Comparison of ENCODE assay signal across 8 cellular contexts in genomic region chr16:81006472-81007311, GRCh38. TPM values are rescaled to one million over a fixed set of nuclear protein-coding genes. Genes with fewer than 3 reads are reported as not detected.
DNase-seq lines count a peak whose midpoint lies in the region; ATAC-seq and TF ChIP-seq lines count a peak whose summit lies in the region.

Gene CENPN (plus strand): TSS chr16:81007214. CDS start chr16:81011940, 4,726 bp downstream.
Gene CMC2 (minus strand): TSS chr16:81006885. CDS start chr16:80997394, 9,491 bp downstream.

- H3K27me3 Mint-ChIP-seq in endothelial cell (ENCODE audit: unreplicated experiment) = peaks cover 3% of the 10 kb centered on the region
- no peaks in the 10 kb centered on the region for H3K27me3 Mint-ChIP-seq in mesothelial cell of epicardium (ENCODE audit: low read depth)

- peaks cover 6% of the 10 kb centered on the region for H3K36me3 ChIP-seq in OCI-LY3 (replicated peaks; ENCODE audit: low read depth, low read length)

- H3K36me3 Mint-ChIP-seq in endothelial cell (ENCODE audit: low read depth, unreplicated experiment) (peaks cover 3% of the 10 kb centered on the region), mesothelial cell of epicardium (no peaks in the 10 kb centered on the region)

- H2AFZ ChIP-seq in OCI-LY3 (ENCODE audit: low read depth, low read length) = peak within 1 kb of the TSS; percentile 87

- H3K9me3 ChIP-seq in OCI-LY3 (ENCODE audit: insufficient read depth, low read length) = no peaks in the 10 kb centered on the region

- peak within 1 kb of the TSS; percentile 94 for H3K9ac ChIP-seq in OCI-LY3 (ENCODE audit: low read length)

- H3K27me3 ChIP-seq in OCI-LY3 (ENCODE audit: low read depth, low read length) = no peaks in the 10 kb centered on the region

- TF ChIP-seq CTCF in OCI-LY3 (IDR thresholded peaks at IDR 0.05; ENCODE audit: low read depth, low read length) (no peak), endothelial cell (IDR thresholded peaks at IDR 0.05; ENCODE audit: unreplicated experiment) (peak; percentile 14), mesothelial cell of epicardium (IDR thresholded peaks at IDR 0.05; ENCODE audit: unreplicated experiment) (no peak)

- H3K79me2 ChIP-seq in OCI-LY3 (ENCODE audit: low read length) = peaks cover 88% of the 10 kb centered on the region

- H3K4me1 ChIP-seq in OCI-LY3 (ENCODE audit: low read length) = peaks cover 24% of the 10 kb centered on the region

- peak within 1 kb of the TSS; percentile 100 for H3K4me2 ChIP-seq in OCI-LY3 (ENCODE audit: low read length)

- H3K4me3 ChIP-seq in OCI-LY3 (ENCODE audit: low read length) = peak within 1 kb of the TSS; percentile 95

- peak within 1 kb of the TSS; percentile 92 for H3K27ac ChIP-seq in OCI-LY3 (ENCODE audit: low read length)

- peaks cover 32% of the 10 kb centered on the region for H4K20me1 ChIP-seq in OCI-LY3 (ENCODE audit: insufficient read depth, low read length)

- peaks cover 15% of the 10 kb centered on the region for H3K4me1 Mint-ChIP-seq in endothelial cell (ENCODE audit: unreplicated experiment)
- H3K4me1 Mint-ChIP-seq in mesothelial cell of epicardium = peaks cover 16% of the 10 kb centered on the region

- H3K4me3 Mint-ChIP-seq in endothelial cell (ENCODE audit: unreplicated experiment) = peak within 1 kb of the TSS; percentile 98
- H3K4me3 Mint-ChIP-seq in mesothelial cell of epicardium = peak within 1 kb of the TSS; percentile 96

- H3K9me3 Mint-ChIP-seq in endothelial cell (ENCODE audit: unreplicated experiment) = no peaks in the 10 kb centered on the region
- H3K9me3 Mint-ChIP-seq in mesothelial cell of epicardium = no peaks in the 10 kb centered on the region

- DNase-seq in DMS 273 (lab: John Stamatoyannopoulos, UW; ENCODE audit: unreplicated experiment) = peak; percentile 98
- DNase-seq in HuH-7.5 (ENCODE audit: low spot score) = peak; percentile 87
- DNase-seq in activated CD8-positive, alpha-beta memory T cell treated with anti-CD3 and anti-CD28 coated beads, Interleukin-2, amount 50 U/mL, for 48 hours = peak; percentile 98
- DNase-seq in endothelial cell (ENCODE audit: low spot score) = peak; percentile 94
- peak; percentile 96 to 98 for DNase-seq in mesothelial cell of epicardium (ENCODE audit: low spot score in 2 of 2, unreplicated experiment in 2 of 2)
- DNase-seq in stimulated activated CD8-positive, alpha-beta memory T cell treated with anti-CD3 and anti-CD28 coated beads, Interleukin-15, amount 100 ng/mL, for 4 hours (ENCODE audit: low read depth in 2 of 2) = peak; percentile 94 to 97

- H3K27ac Mint-ChIP-seq in endothelial cell (ENCODE audit: unreplicated experiment) = peak within 1 kb of the TSS; percentile 99
- H3K27ac Mint-ChIP-seq in mesothelial cell of epicardium = peak within 1 kb of the TSS; percentile 100

- peak; percentile 89 for ATAC-seq in GM21528 (IDR thresholded peaks at IDR 0.05; ENCODE audit: low FRiP score, unreplicated experiment)

RNA-seq across cellular contexts. Expression of gene CENPN, which starts in this region (rescaled TPM):
- 17.0 TPM for total RNA-seq in endothelial cell (ENCODE audit: unreplicated experiment)
- total RNA-seq in mesothelial cell of epicardium = 13.1 to 16.4 TPM (median 14.6 TPM) in 3 replicates

RNA-seq across cellular contexts. Expression of gene CMC2, which starts in this region (rescaled TPM):
- 51.1 TPM for total RNA-seq in endothelial cell (ENCODE audit: unreplicated experiment)
- total RNA-seq in mesothelial cell of epicardium = 33.2 to 35.1 TPM (median 34.0 TPM) in 3 replicates

Comparison
In these comparisons a context has a peak if more than half of its experiments do, and no peak if none do; other contexts are left out.
1. Peak in every context shown above with its lines: DNase-seq, ATAC-seq, H3K4me3 ChIP-seq and H3K27ac ChIP-seq.